ENCODE assay signal across 14 cellular contexts in the genomic region with DNA sequence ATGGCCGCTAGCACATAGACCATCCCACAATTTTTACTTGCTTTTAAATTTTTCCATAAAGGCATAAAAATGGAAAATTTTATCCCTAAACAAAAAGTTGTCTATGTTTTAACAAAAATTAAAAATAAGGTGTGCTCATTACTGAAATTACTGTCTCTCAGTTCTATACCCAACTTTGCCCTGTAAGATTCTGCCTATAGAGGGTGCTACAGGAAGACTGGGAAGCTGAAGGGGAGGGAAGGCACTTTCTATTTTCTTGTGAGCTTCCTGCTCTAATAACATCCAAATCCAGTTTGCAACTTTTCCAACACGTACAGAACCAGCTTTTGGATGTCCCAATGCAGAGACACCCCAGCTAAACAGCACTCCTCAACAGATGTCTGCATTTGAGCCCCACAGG.
DNase-seq lines count a peak whose midpoint lies in the region; ATAC-seq and TF ChIP-seq lines count a peak whose summit lies in the region.
"Had no signal": no experiment of that assay in that cellular context is flagged by ENCODE, and none has a peak within 500 bp of the region (broad histone marks: within the 10 kb centered on the region; RNA-seq: fewer than 3 reads in every experiment).

No MANE protein-coding gene starts in this region.

- H3K27me3 ChIP-seq in neural progenitor cell: no peaks in the 10 kb centered on the region
- H3K27me3 ChIP-seq: left lung had no signal

- H3K4me1 Mint-ChIP-seq in chondrocyte (ENCODE audit: low read depth) (no peaks in the 10 kb centered on the region), neural progenitor cell (peaks cover 5% of the 10 kb centered on the region)

- H3K27ac ChIP-seq in neural progenitor cell: no peak overlapping the region
- H3K27ac ChIP-seq: left lung had no signal

- no peak overlapping the region for H3K4me3 ChIP-seq in neural progenitor cell
- H3K4me3 ChIP-seq: left lung had no signal

- H3K36me3 ChIP-seq in neural progenitor cell: no peaks in the 10 kb centered on the region
- H3K36me3 ChIP-seq: left lung had no signal

- H3K9ac ChIP-seq in neural progenitor cell: no peak overlapping the region

- no peaks in the 10 kb centered on the region for H3K79me2 ChIP-seq in neural progenitor cell (ENCODE audit: low read depth)

- TF ChIP-seq CTCF in chondrocyte (IDR thresholded peaks at IDR 0.05): peak; percentile 34
- peak; percentile 45 for TF ChIP-seq CTCF in neural progenitor cell (IDR thresholded peaks at IDR 0.05)

- H3K27me3 Mint-ChIP-seq in chondrocyte (ENCODE audit: low read depth): peaks cover 3% of the 10 kb centered on the region
- no peaks in the 10 kb centered on the region for H3K27me3 Mint-ChIP-seq in neural progenitor cell (ENCODE audit: insufficient read depth, low read depth)

- H3K36me3 Mint-ChIP-seq in chondrocyte (ENCODE audit: low read depth) (no peaks in the 10 kb centered on the region), neural progenitor cell (no peaks in the 10 kb centered on the region)

- no peaks in the 10 kb centered on the region for H3K9me3 ChIP-seq in neural progenitor cell (ENCODE audit: low read depth)
- H3K9me3 ChIP-seq: left lung had no signal

- H3K27ac Mint-ChIP-seq in chondrocyte (ENCODE audit: unreplicated experiment) (no peak overlapping the region), neural progenitor cell (no peak overlapping the region)

- H3K4me2 ChIP-seq in neural progenitor cell: no peak overlapping the region

- ATAC-seq in GM18520 (IDR thresholded peaks at IDR 0.05; ENCODE audit: unreplicated experiment): no peak
- ATAC-seq in HG02610 (IDR thresholded peaks at IDR 0.05; ENCODE audit: unreplicated experiment): no peak
- ATAC-seq: left lung had no signal

- H4K20me1 ChIP-seq in neural progenitor cell (ENCODE audit: low read depth): no peaks in the 10 kb centered on the region

- H3K4me3 Mint-ChIP-seq in chondrocyte (ENCODE audit: unreplicated experiment) (no peak overlapping the region), neural progenitor cell (no peak overlapping the region)

- H3K4me1 ChIP-seq in neural progenitor cell: no peaks in the 10 kb centered on the region
- H3K4me1 ChIP-seq: left lung had no signal

- H3K9me3 Mint-ChIP-seq in chondrocyte (ENCODE audit: low read depth) (peaks cover 3% of the 10 kb centered on the region), neural progenitor cell (no peaks in the 10 kb centered on the region)

- DNase-seq in DMS 273 (lab: John Stamatoyannopoulos, UW; ENCODE audit: unreplicated experiment) (peak; percentile 7), DMS 273 treated with DMSO at 0.1 percent for 48 hours (lab: John Stamatoyannopoulos, UW) (no peak), Kasumi-1 (lab: John Stamatoyannopoulos, UW) (peak; percentile 35 to 36), chondrocyte (ENCODE audit: low spot score) (no peak), neural progenitor cell (ENCODE audit: low spot score) (peak; percentile 9), T-helper 9 cell (no peak)
- DNase-seq: activated naive CD4-positive, alpha-beta T cell treated with Interleukin-2 at 50 U/mL for 16 hours; HCEC 1CT; left lung; MV-4-11; RPMI8226; stimulated activated CD4-positive, alpha-beta T cell treated with anti-CD3 and anti-CD28 coated beads, Interleukin-12 subunit alpha, Interleukin-12 subunit beta, amount 100 ng/mL, for 4 hours had no signal

- H3F3A ChIP-seq in neural progenitor cell (ENCODE audit: low read depth): no peaks in the 10 kb centered on the region

- H2AFZ ChIP-seq in neural progenitor cell (replicated peaks): no peak overlapping the region

Comparison
In these comparisons a context has a peak if more than half of its experiments do, and no peak if none do; other contexts are left out.
1. DNase-seq: peak in DMS 273 (single experiment), Kasumi-1 (2 of 2) and neural progenitor cell (single experiment); none in DMS 273 treated with DMSO at 0.1 percent for 48 hours (single experiment), chondrocyte (single experiment) and T-helper 9 cell (single experiment).